Comparison of ENCODE assay signal across 8 cellular contexts in the genomic region with DNA sequence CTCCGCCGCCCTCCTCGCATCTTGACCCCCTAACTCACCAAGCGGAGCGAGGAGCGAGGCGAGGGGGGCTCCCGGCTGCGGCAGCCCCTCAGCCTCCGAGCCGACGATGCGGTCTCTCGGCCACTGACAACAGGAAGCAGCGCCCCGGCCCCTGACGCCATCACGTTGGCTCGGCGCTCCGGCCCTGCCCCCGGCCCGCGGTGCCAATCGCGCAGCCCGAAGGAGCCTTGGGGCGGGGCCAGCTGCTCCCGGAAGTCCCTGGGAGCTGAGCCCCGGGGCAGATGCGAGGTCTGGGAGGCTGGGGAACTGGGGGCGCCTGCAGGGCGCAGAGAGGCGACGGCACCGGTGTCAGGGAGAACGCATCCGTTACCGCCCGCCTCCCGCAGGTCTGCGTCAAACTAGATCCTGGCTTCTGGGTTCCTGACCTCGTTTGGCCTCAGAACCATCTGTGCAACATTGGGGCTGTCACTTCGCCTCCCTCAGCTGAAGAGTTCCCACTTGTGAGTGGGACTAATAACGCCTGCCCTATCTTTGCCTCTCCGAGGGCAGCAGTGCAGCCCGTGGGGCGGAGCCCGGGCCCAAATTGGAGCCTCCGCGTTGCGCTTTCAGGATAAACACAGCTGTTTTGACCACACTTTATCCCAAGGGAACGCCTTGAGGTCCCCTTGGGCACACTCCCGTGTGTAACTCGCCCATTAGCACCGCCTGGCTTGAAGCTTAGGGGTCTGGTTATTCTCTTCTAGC.
A peak's percentile ranks its signal among the peaks of the same experiment; 100 is the strongest.
DNase-seq lines count a peak whose midpoint lies in the region; ATAC-seq and TF ChIP-seq lines count a peak whose summit lies in the region.
"Not testable (repeated sequence)": the region's sequence is repeated elsewhere in the genome, so short reads cannot be mapped to it uniquely, and the experiment has no call there.

No MANE protein-coding gene starts in this region.

- TF ChIP-seq CTCF in hepatocyte (IDR thresholded peaks at IDR 0.05; ENCODE audit: poor library complexity) = not testable (repeated sequence)

- H3K27me3 ChIP-seq in hepatocyte; rectal smooth muscle tissue (ENCODE audit: control insufficient read depth, insufficient read depth, low read length): not testable (repeated sequence)

- not testable (repeated sequence) for H3K9me2 ChIP-seq in hepatocyte (replicated peaks; ENCODE audit: insufficient read depth)

- H3K36me3 ChIP-seq in hepatocyte (replicated peaks; ENCODE audit: insufficient read depth, low read depth); rectal smooth muscle tissue (ENCODE audit: control insufficient read depth, insufficient read depth, low read length); urinary bladder (ENCODE audit: insufficient read depth): not testable (repeated sequence)

- not testable (repeated sequence) for H3K79me2 ChIP-seq in hepatocyte

- peak overlapping the region; percentile 21 for H3K9ac ChIP-seq in rectal smooth muscle tissue (ENCODE audit: low read length)

- H3K4me3 ChIP-seq in hepatocyte (peak overlapping the region; percentile 36), rectal smooth muscle tissue (ENCODE audit: low read length) (peak overlapping the region; percentile 66), urinary bladder (ENCODE audit: low read depth, low read length) (peak overlapping the region; percentile 45)

- WGBS in hepatocyte (ENCODE audit: low lambda C conversion rate, missing lambda C conversion rate) = under 1% methylated on average over 44 of the region's 56 CpGs
- under 1% methylated on average over 54 of the region's 56 CpGs for WGBS in urinary bladder

- DNase-seq in NCI-H146 (lab: John Stamatoyannopoulos, UW) (peak; percentile 80), T1000 (lab: John Stamatoyannopoulos, UW) (peak; percentile 79), astrocyte of the hippocampus (ENCODE audit: low read depth, low spot score) (peak; percentile 90), hepatocyte (ENCODE audit: low spot score) (peak; percentile 90)

- not testable (repeated sequence) for H3K9me3 ChIP-seq in hepatocyte (ENCODE audit: low read depth)

- not testable (repeated sequence) for H4K20me1 ChIP-seq in hepatocyte (ENCODE audit: insufficient read depth, poor library complexity, severe bottlenecking)

- peak; percentile 65 for ATAC-seq in GM18499 (IDR thresholded peaks at IDR 0.05; ENCODE audit: insufficient read depth, unreplicated experiment)
- peak; percentile 90 for ATAC-seq in HG02852 (IDR thresholded peaks at IDR 0.05; ENCODE audit: unreplicated experiment)

- not testable (repeated sequence) for H3K4me1 ChIP-seq in hepatocyte (ENCODE audit: insufficient read depth); rectal smooth muscle tissue (ENCODE audit: control insufficient read depth, insufficient read depth, low read length); urinary bladder (ENCODE audit: insufficient read depth)

- H3K4me2 ChIP-seq in hepatocyte = peak overlapping the region; percentile 88

- peak overlapping the region; percentile 73 for H3K27ac ChIP-seq in hepatocyte
- peak overlapping the region; percentile 64 for H3K27ac ChIP-seq in rectal smooth muscle tissue (ENCODE audit: low read depth, low read length)
- H3K27ac ChIP-seq in urinary bladder (ENCODE audit: low read depth) = peak overlapping the region; percentile 40

- peak overlapping the region; percentile 73 for H2AFZ ChIP-seq in hepatocyte

Comparison
In these comparisons a context has a peak if more than half of its experiments do, and no peak if none do; other contexts are left out.
1. Peak in every context shown above with its lines: DNase-seq, ATAC-seq, H3K4me3 ChIP-seq and H3K27ac ChIP-seq.